In the genomic region with DNA sequence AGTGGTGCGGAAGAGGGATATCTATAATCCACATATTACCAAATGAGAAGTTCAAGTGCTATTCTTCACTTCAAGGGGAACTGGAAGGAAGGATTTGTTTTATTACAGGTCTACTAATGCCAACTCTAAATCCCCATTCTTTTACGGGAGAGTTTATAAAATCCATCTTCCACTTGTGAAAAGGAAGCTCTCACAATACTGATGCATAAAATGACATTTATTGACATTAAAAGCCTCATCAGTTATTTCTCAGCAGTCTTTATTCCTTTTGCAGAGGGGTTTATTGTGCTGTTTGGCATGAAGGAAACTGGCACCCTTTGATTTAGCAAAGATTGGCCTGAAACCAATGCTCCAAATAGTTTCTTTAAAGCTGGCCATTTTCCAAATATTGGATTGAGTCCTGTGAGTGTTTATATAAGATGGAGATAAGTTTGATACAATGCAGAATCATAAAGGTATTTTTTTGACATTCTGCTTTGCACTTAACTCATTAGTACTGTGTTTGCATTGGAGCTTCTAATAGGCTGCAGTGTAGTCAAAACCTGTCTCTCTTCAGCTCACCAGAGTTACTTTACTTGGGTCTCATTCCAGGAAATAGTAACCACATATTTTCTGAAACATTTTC, we compare ENCODE assay signal across 19 cellular contexts. TPM values are rescaled to one million over a fixed set of nuclear protein-coding genes. Genes with fewer than 3 reads are reported as not detected.
"Had no signal": no experiment of that assay in that cellular context is flagged by ENCODE, and none has a peak within 500 bp of the region (broad histone marks: within the 10 kb centered on the region; RNA-seq: fewer than 3 reads in every experiment).

No MANE protein-coding gene starts in this region.

- H3K27me3 ChIP-seq: cardiac muscle cell, esophagus squamous epithelium, neural progenitor cell, ovary, right lobe of liver, testis, upper lobe of left lung had no signal

- H3K4me3 ChIP-seq: cardiac muscle cell, esophagus squamous epithelium, mucosa of descending colon, neural progenitor cell, ovary, right lobe of liver, smooth muscle cell, testis, upper lobe of left lung had no signal

- DNase-seq: activated CD4-positive, alpha-beta memory T cell treated with anti-CD3 and anti-CD28 coated beads for 36 hours; activated CD4-positive, alpha-beta T cell treated with anti-CD3 and anti-CD28 coated beads for 4 hours; activated T-cell treated with anti-CD3 and anti-CD28 coated beads for 4 hours; effector memory CD8-positive, alpha-beta T cell; esophagus squamous epithelium; left ventricle myocardium superior; mucosa of descending colon; naive B cell; ovary; right lobe of liver; stimulated activated CD4-positive, alpha-beta T cell treated with anti-CD3 and anti-CD28 coated beads, Interleukin-4, amount 100 ng/mL, for 4 hours; testis; upper lobe of left lung had no signal

- H3K4me1 ChIP-seq: esophagus squamous epithelium, neural progenitor cell, right lobe of liver, testis, upper lobe of left lung had no signal

- ATAC-seq: effector memory CD8-positive, alpha-beta T cell; left ventricle myocardium superior; mucosa of descending colon; right lobe of liver; stimulated activated memory B cell treated with anti-CD40 and anti-IgM and Interleukin-4, amounts not matched to agents 10 μg/mL and 1 μg/mL and 100 μg/mL, for 72 hours; WTC11 had no signal

- H3K36me3 ChIP-seq: cardiac muscle cell, esophagus squamous epithelium, neural progenitor cell, ovary, right lobe of liver, upper lobe of left lung had no signal

- H3K27ac ChIP-seq: cardiac muscle cell, esophagus squamous epithelium, neural progenitor cell, ovary, right lobe of liver, testis, upper lobe of left lung had no signal

- H3K9me3 ChIP-seq: esophagus squamous epithelium, mucosa of descending colon, ovary, right lobe of liver, testis, upper lobe of left lung had no signal

RNA-seq across cellular contexts. Expression of gene LRP1B, which starts 26.6 kb away (rescaled TPM):
- total RNA-seq: activated CD4-positive, alpha-beta memory T cell treated with anti-CD3 and anti-CD28 coated beads for 36 hours; T-helper 2 cell treated with Interferon-gamma antibody and Interleukin-4, amounts not matched to agents 100 ng/mL and 5 ng/mL, for 36 hours had no signal
